8 cellular contexts compared by ENCODE assay signal in the genomic region with DNA sequence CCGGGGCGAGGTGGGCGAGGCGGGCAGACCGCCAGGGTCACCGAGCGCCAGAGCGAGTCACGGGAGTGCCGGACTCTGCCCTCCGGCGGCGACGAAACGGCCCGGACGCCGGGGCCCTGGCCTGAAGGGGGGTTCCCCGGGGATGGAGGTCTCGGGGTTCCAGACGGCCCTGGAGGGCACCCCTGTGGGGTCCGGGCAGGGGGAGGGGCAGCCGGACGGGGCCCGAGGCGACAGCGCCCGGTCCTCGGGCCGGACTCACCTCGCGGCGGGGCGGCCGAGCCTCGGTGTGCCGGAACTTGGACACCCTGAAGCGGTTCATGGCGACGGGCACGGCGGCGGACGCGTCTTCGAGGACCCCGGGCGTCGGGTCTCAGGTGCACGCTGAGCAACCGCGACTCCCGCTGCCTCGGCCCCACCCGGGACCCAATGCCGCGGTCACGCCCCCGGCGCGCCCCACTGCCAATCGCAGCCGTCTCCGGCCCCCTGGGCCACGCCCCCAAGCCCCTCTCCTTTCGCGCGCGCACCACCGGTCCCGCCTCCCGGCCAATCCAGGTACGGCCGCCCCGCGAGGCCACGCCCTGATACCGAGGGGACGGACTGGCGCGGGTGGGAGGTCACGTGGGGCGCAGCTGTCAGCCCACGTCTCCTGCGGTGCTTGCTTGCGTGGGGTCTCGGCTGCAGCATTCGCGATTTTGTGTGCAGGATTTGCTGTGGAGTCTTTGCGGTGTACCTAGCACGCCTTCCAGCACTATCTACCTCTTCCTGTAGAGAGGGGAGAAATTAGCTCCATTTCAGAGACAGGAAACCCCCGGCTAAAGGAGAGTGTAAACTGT. TPM values are rescaled to one million over a fixed set of nuclear protein-coding genes. Genes with fewer than 3 reads are reported as not detected.
DNase-seq lines count a peak whose midpoint lies in the region; ATAC-seq and TF ChIP-seq lines count a peak whose summit lies in the region.

Gene CORO7 (minus strand): TSS at position 397 of the 833 bp plus-strand sequence. CDS start 78 bp downstream, at position 319.

- peak within 1 kb of the TSS; percentile 80 for H3K4me3 Mint-ChIP-seq in progenitor cell of endocrine pancreas (ENCODE audit: low read depth)

- H3K4me3 ChIP-seq in adrenal gland (peak within 1 kb of the TSS; percentile 29 to 93 (median 50)), heart right ventricle (peak within 1 kb of the TSS; percentile 77 to 99 (median 94)), upper lobe of left lung (peak within 1 kb of the TSS; percentile 80 to 100 (median 94))

- H3K27me3 ChIP-seq in adrenal gland (no peaks in the 10 kb centered on the region), heart right ventricle (no peaks in the 10 kb centered on the region), upper lobe of left lung (no peaks in the 10 kb centered on the region)

- no peaks in the 10 kb centered on the region for H3K36me3 Mint-ChIP-seq in progenitor cell of endocrine pancreas (ENCODE audit: insufficient read depth)

- intact Hi-C loops in T-helper 1 cell treated with Interleukin-12 subunit alpha and Interleukin-12 subunit beta and Interleukin-4 antibody, amounts not matched to agents 30 ng/mL and 1 ng/mL, for 36 hours (cut with micrococcal nuclease): loop anchor here (1.0 to 10.0 kb wide), 6 partner anchors 351 to 959 kb away; partner anchors contain the start of genes CREBBP, EEF2KMT, ROGDI and SLX4
- intact Hi-C loops in adrenal gland (cut with DNase I): no loop called here
- intact Hi-C loops in heart right ventricle (cut with DNase I): loop anchor here in 1 of 10 donors (5.0 kb wide), 1 partner anchor 234 kb away; no protein-coding TSS in a partner anchor

- ATAC-seq in HG02852 (IDR thresholded peaks at IDR 0.05; ENCODE audit: unreplicated experiment) (peak; percentile 64), heart right ventricle (peak; percentile 95 to 97 (median 96)), upper lobe of left lung (ENCODE audit: low FRiP score in 2 of 2) (peak; percentile 96 to 97)

- H3K36me3 ChIP-seq in adrenal gland (replicated peaks in 1 of 2) (peaks cover 0 to 7% of the 10 kb centered on the region in 2 donors), heart right ventricle (peaks cover 0 to 20% (median 0%) of the 10 kb centered on the region in 9 donors), upper lobe of left lung (peaks cover 5 to 18% (median 14%) of the 10 kb centered on the region in 4 donors)

- peak; percentile 55 to 71 for TF ChIP-seq POLR2A in adrenal gland (IDR thresholded peaks at IDR 0.05)
- TF ChIP-seq POLR2A in upper lobe of left lung (IDR thresholded peaks at IDR 0.05): peak in 3 of 4 donors; percentile 67 to 92 (median 85)

- H3K27ac Mint-ChIP-seq in progenitor cell of endocrine pancreas: peak within 1 kb of the TSS; percentile 53

- DNase-seq in GM13977 (ENCODE audit: low spot score) (peak; percentile 96), NCI-H146 treated with DMSO at 0.1 percent for 48 hours (lab: John Stamatoyannopoulos, UW; ENCODE audit: unreplicated experiment) (peak; percentile 90), adrenal gland (peak; percentile 94 to 98 (median 96)), heart right ventricle (peak; percentile 97 to 98), progenitor cell of endocrine pancreas (ENCODE audit: low spot score, unreplicated experiment) (peak; percentile 88), upper lobe of left lung (peak; percentile 98 to 100)

- no peaks in the 10 kb centered on the region for H3K9me3 Mint-ChIP-seq in progenitor cell of endocrine pancreas (ENCODE audit: low read depth)

- H3K9me3 ChIP-seq in adrenal gland (replicated peaks in 1 of 3): no peaks in the 10 kb centered on the region
- H3K9me3 ChIP-seq in heart right ventricle: no peaks in the 10 kb centered on the region
- no peaks in the 10 kb centered on the region for H3K9me3 ChIP-seq in upper lobe of left lung

- 0% methylated on average over 4 to 92 of the region's 92 CpGs for WGBS in adrenal gland, 4 donors
- WGBS in heart right ventricle, 2 donors: 0 to 1% methylated on average over 61 to 92 of the region's 92 CpGs
- WGBS in upper lobe of left lung, 2 donors: 0 to 2% methylated on average over 9 to 25 of the region's 92 CpGs

- no peak for TF ChIP-seq CTCF in GM13977 (IDR thresholded peaks at IDR 0.05; ENCODE audit: extremely low read depth, insufficient read depth, missing control alignments)
- TF ChIP-seq CTCF in adrenal gland (IDR thresholded peaks at IDR 0.05): peak in 3 of 6 experiments; percentile 16 to 47 (median 17)
- no peak for TF ChIP-seq CTCF in heart right ventricle (IDR thresholded peaks at IDR 0.05)
- TF ChIP-seq CTCF in progenitor cell of endocrine pancreas (IDR thresholded peaks at IDR 0.05; ENCODE audit: unreplicated experiment): no peak
- peak in 4 of 6 experiments; percentile 53 to 63 (median 58) for TF ChIP-seq CTCF in upper lobe of left lung (IDR thresholded peaks at IDR 0.05)

- peaks cover 11% of the 10 kb centered on the region for H3K27me3 Mint-ChIP-seq in progenitor cell of endocrine pancreas

- peaks cover 19 to 37% of the 10 kb centered on the region in 2 donors for H3K4me1 ChIP-seq in adrenal gland (replicated peaks in 1 of 2)
- peaks cover 6 to 62% (median 30%) of the 10 kb centered on the region in 9 donors for H3K4me1 ChIP-seq in heart right ventricle
- H3K4me1 ChIP-seq in upper lobe of left lung: peaks cover 12 to 34% (median 20%) of the 10 kb centered on the region in 4 donors

- H3K4me1 Mint-ChIP-seq in progenitor cell of endocrine pancreas (ENCODE audit: low read depth): peaks cover 9% of the 10 kb centered on the region

- TF ChIP-seq EP300 in upper lobe of left lung (IDR thresholded peaks at IDR 0.05): no peak

- in situ Hi-C loops in GM13977 (cut with MboI; ENCODE audit: low pct_unique_long_range_greater_than_20kb, low sequenced_read_pairs, unreplicated experiment): no loop called here

- H3K27ac ChIP-seq in adrenal gland (peak within 1 kb of the TSS; percentile 14 to 84 (median 79)), heart right ventricle (peak within 1 kb of the TSS; percentile 56 to 95 (median 86)), upper lobe of left lung (peak within 1 kb of the TSS; percentile 89 to 97 (median 95))

RNA-seq across cellular contexts. Expression of gene CORO7, which starts in this region (rescaled TPM):
- total RNA-seq in T-helper 1 cell treated with Interleukin-12 subunit alpha and Interleukin-12 subunit beta and Interleukin-4 antibody, amounts not matched to agents 30 ng/mL and 1 ng/mL, for 36 hours: 170 and 186 TPM in 2 replicates
- 10 to 100 TPM; 23.0 to 56.5 (median 35.8) TPM for total RNA-seq in adrenal gland
- 10 to 100 TPM in 2 of 3 donors, 1 to 10 TPM in 1; 4.3 to 61.0 (median 27.9) TPM for polyA plus RNA-seq in adrenal gland
- 10 to 100 TPM in 5 of 10 donors, 1 to 10 TPM in 5; 6.5 to 21.8 (median 10.1) TPM for total RNA-seq in heart right ventricle
- polyA plus RNA-seq in heart right ventricle: 10 to 100 TPM; 11.9 to 17.0 TPM
- 25.7 and 35.2 TPM in 2 replicates for total RNA-seq in progenitor cell of endocrine pancreas
- total RNA-seq in upper lobe of left lung: 100 to 1,000 TPM in 2 of 6 donors, 10 to 100 TPM in 4; 42.9 to 235 (median 69.0) TPM

Comparison
In these comparisons a context has a peak if more than half of its experiments do, and no peak if none do; other contexts are left out.
1. Peak in every context shown above with its lines: DNase-seq, ATAC-seq, H3K4me3 ChIP-seq and H3K27ac ChIP-seq.
2. CTCF ChIP-seq: peak in upper lobe of left lung (4 of 6); none in GM13977 (single experiment), heart right ventricle (0 of 9) and progenitor cell of endocrine pancreas (single experiment).